In genomic region chr14:24440606-24441399, GRCh38 we compare ENCODE assay signal across 12 cellular contexts. TPM values are rescaled to one million over a fixed set of nuclear protein-coding genes. Genes with fewer than 3 reads are reported as not detected.
DNase-seq lines count a peak whose midpoint lies in the region; ATAC-seq and TF ChIP-seq lines count a peak whose summit lies in the region.
"Had no signal": no experiment of that assay in that cellular context is flagged by ENCODE, and none has a peak within 500 bp of the region (broad histone marks: within the 10 kb centered on the region; RNA-seq: fewer than 3 reads in every experiment).

No MANE protein-coding gene starts in this region.

- peak overlapping the region; percentile 96; the same call in 1 of the 2 replicates for H3K4me3 ChIP-seq in AG10803 (ENCODE audit: low read length)

- H3K27me3 Mint-ChIP-seq in IgD-negative memory B cell = no peaks in the 10 kb centered on the region
- H3K27me3 Mint-ChIP-seq in activated naive CD8-positive, alpha-beta T cell treated with anti-CD3 and anti-CD28 coated beads, Interleukin-2, amount 50 U/mL, for 24 hours = no peaks in the 10 kb centered on the region
- H3K27me3 Mint-ChIP-seq in naive thymus-derived CD8-positive, alpha-beta T cell = no peaks in the 10 kb centered on the region

- H3K4me3 Mint-ChIP-seq in IgD-negative memory B cell = peak overlapping the region; percentile 28 to 98 (median 70)
- peak overlapping the region; percentile 97 for H3K4me3 Mint-ChIP-seq in activated naive CD8-positive, alpha-beta T cell treated with anti-CD3 and anti-CD28 coated beads, Interleukin-2, amount 50 U/mL, for 24 hours
- H3K4me3 Mint-ChIP-seq in naive thymus-derived CD8-positive, alpha-beta T cell = peak overlapping the region; percentile 4 to 98 (median 96)

- DNase-seq in AG10803 (ENCODE audit: low read depth) = no peak
- no peak for DNase-seq in activated naive CD8-positive, alpha-beta T cell treated with anti-CD3 and anti-CD28 coated beads, Interleukin-2, amount 50 U/mL, for 24 hours
- DNase-seq in naive thymus-derived CD8-positive, alpha-beta T cell = no peak
- DNase-seq in left cardiac atrium = no peak
- DNase-seq in AML-193 (lab: John Stamatoyannopoulos, UW) = no peak
- DNase-seq in NCI-H1105 treated with DMSO at 0.1 percent for 48 hours (lab: John Stamatoyannopoulos, UW) = no peak
- DNase-seq: activated CD4-positive, alpha-beta T cell treated with anti-CD3 and anti-CD28 coated beads for 4 hours; DMS79; NCI-H526 treated with DMSO at 0.1 percent for 48 hours; occipital lobe had no signal

- TF ChIP-seq CTCF in AG10803 (conservative IDR thresholded peaks at IDR 0.05; ENCODE audit: low read length) = no peak

- intact Hi-C loops in left cardiac atrium (cut with DNase I) = no loop called here

- peak overlapping the region; percentile 23 to 93 (median 71) for H3K27ac Mint-ChIP-seq in IgD-negative memory B cell
- H3K27ac Mint-ChIP-seq in activated naive CD8-positive, alpha-beta T cell treated with anti-CD3 and anti-CD28 coated beads, Interleukin-2, amount 50 U/mL, for 24 hours = peak overlapping the region; percentile 98
- H3K27ac Mint-ChIP-seq in naive thymus-derived CD8-positive, alpha-beta T cell = peak overlapping the region in 9 of 10 donors; percentile 27 to 100 (median 99)

- peaks cover 5% of the 10 kb centered on the region for H3K36me3 Mint-ChIP-seq in IgD-negative memory B cell
- H3K36me3 Mint-ChIP-seq in activated naive CD8-positive, alpha-beta T cell treated with anti-CD3 and anti-CD28 coated beads, Interleukin-2, amount 50 U/mL, for 24 hours (ENCODE audit: low read depth) = peaks cover 41% of the 10 kb centered on the region
- peaks cover 0 to 39% (median 8%) of the 10 kb centered on the region in 3 donors for H3K36me3 Mint-ChIP-seq in naive thymus-derived CD8-positive, alpha-beta T cell

- H3K9me3 Mint-ChIP-seq in IgD-negative memory B cell = peaks cover 0 to 1% (median 0%) of the 10 kb centered on the region in 3 donors
- H3K9me3 Mint-ChIP-seq in activated naive CD8-positive, alpha-beta T cell treated with anti-CD3 and anti-CD28 coated beads, Interleukin-2, amount 50 U/mL, for 24 hours = no peaks in the 10 kb centered on the region
- H3K9me3 Mint-ChIP-seq in naive thymus-derived CD8-positive, alpha-beta T cell = peaks cover 0 to 8% (median 0%) of the 10 kb centered on the region in 9 donors

- POLR2A ChIA-PET in naive thymus-derived CD8-positive, alpha-beta T cell (lab: Charles Lee) = interaction anchor here (0.9 to 4.8 kb wide), 6 partner anchors 11 to 227 kb away, joined by 3 to 110 read pairs (median 3); partner anchors contain the start of genes CBLN3, CHMP4A, KHNYN and RABGGTA

- peaks cover 17 to 42% (median 34%) of the 10 kb centered on the region in 3 donors for H3K4me1 Mint-ChIP-seq in IgD-negative memory B cell
- peaks cover 62% of the 10 kb centered on the region for H3K4me1 Mint-ChIP-seq in activated naive CD8-positive, alpha-beta T cell treated with anti-CD3 and anti-CD28 coated beads, Interleukin-2, amount 50 U/mL, for 24 hours
- peaks cover 28 to 64% (median 60%) of the 10 kb centered on the region in 4 donors for H3K4me1 Mint-ChIP-seq in naive thymus-derived CD8-positive, alpha-beta T cell

- no peak for ATAC-seq in activated naive CD8-positive, alpha-beta T cell treated with anti-CD3 and anti-CD28 coated beads, Interleukin-2, amount 50 U/mL, for 24 hours
- no peak for ATAC-seq in naive thymus-derived CD8-positive, alpha-beta T cell
- ATAC-seq in left cardiac atrium (no peak), GM18520 (IDR thresholded peaks at IDR 0.05; ENCODE audit: unreplicated experiment) (no peak)

RNA-seq across cellular contexts. Expression of gene SDR39U1, which starts 1.8 kb away (rescaled TPM):
- 94.0 TPM for polyA plus RNA-seq in IgD-negative memory B cell
- 100 to 1,000 TPM; 140 to 145 TPM for total RNA-seq in naive thymus-derived CD8-positive, alpha-beta T cell
- 10 to 100 TPM; 70.3 to 90.8 (median 89.5) TPM for polyA plus RNA-seq in naive thymus-derived CD8-positive, alpha-beta T cell
- total RNA-seq in left cardiac atrium = 10 to 100 TPM; 72.0 to 78.8 TPM

RNA-seq across cellular contexts. Expression of gene KHNYN, which starts 11.0 kb away (rescaled TPM):
- polyA plus RNA-seq in IgD-negative memory B cell = 26.5 TPM
- 100 to 1,000 TPM; 142 to 150 TPM for total RNA-seq in naive thymus-derived CD8-positive, alpha-beta T cell
- polyA plus RNA-seq in naive thymus-derived CD8-positive, alpha-beta T cell = 10 to 100 TPM in 2 of 3 donors, 1 to 10 TPM in 1; 9.1 to 16.9 (median 10.6) TPM
- 10 to 100 TPM; 24.8 to 27.1 TPM for total RNA-seq in left cardiac atrium

RNA-seq across cellular contexts. Expression of gene CBLN3, which starts 11.3 kb away (rescaled TPM):
- polyA plus RNA-seq in IgD-negative memory B cell = 2.9 TPM
- total RNA-seq in naive thymus-derived CD8-positive, alpha-beta T cell = 1 to 10 TPM; 3.9 to 4.8 TPM
- under 1 TPM in 1 of 3 donors, not detected in 2; 0.23 TPM for polyA plus RNA-seq in naive thymus-derived CD8-positive, alpha-beta T cell
- total RNA-seq in left cardiac atrium = 1 to 10 TPM; 2.2 to 2.5 TPM

RNA-seq across cellular contexts. Expression of gene NYNRIN, which starts 42.0 kb away (rescaled TPM):
- not detected for polyA plus RNA-seq in IgD-negative memory B cell
- under 1 TPM; 0.29 to 0.36 TPM for total RNA-seq in naive thymus-derived CD8-positive, alpha-beta T cell
- under 1 TPM in 1 of 3 donors, not detected in 2; 0.13 TPM for polyA plus RNA-seq in naive thymus-derived CD8-positive, alpha-beta T cell
- 10 to 100 TPM in 1 of 2 donors, 1 to 10 TPM in 1; 6.5 to 12.0 TPM for total RNA-seq in left cardiac atrium

Comparison
In these comparisons a context has a peak if more than half of its experiments do, and no peak if none do; other contexts are left out.
1. RNA of gene KHNYN, which starts 11.0 kb away (total RNA-seq): 142 to 150 TPM in naive thymus-derived CD8-positive, alpha-beta T cell; 24.8 to 27.1 TPM in left cardiac atrium; every median in the first group is over 4 times any median in the second.
2. Peak in every context shown above with its lines, with median percentiles within 50 percentile points of each other: H3K27ac Mint-ChIP-seq and H3K4me3 Mint-ChIP-seq.